8 cellular contexts compared by ENCODE assay signal in the genomic region with DNA sequence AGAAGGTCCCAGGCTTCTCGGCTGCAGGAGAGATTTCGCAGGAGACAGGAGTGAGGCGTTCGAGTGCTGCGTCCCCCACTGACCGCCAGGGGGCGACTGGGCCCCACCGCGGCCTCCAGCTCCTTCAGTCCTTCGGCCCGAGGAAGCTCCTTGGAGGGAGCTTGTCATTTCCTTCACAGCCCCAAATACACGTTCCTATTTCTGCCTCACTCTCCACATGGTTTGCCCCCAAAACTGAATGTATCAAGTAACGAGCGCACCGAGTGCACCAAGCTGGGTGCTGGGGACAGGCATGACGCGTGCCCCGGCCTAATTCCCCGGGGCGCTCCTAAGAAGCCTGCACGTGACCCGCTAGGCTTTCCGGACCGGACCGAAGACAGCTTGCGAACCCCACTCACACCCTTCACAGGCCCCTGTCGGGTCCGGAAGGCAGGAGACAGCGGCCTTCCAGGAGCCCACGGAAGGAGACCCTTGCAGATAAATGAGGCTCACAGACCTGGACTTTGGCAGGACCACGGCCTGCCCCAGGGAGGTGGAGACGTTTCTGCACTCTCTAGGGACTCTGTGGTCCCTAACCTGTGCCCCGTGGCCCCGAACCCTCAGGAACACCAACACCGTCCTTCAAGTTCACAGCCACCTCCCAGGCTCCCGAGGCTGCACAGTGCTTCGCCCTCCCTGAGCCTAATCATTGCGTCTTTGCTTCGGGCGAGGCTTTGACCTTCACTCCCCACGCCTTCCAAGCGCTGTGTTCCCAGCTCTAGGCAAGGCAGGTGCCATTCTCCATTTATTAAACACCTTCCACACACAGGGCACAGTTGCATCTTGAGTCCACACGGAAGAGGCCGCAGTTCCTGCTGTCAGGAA. TPM values are rescaled to one million over a fixed set of nuclear protein-coding genes. Genes with fewer than 3 reads are reported as not detected.
A peak's percentile ranks its signal among the peaks of the same experiment; 100 is the strongest.
DNase-seq lines count a peak whose midpoint lies in the region; ATAC-seq, FAIRE-seq and TF ChIP-seq lines count a peak whose summit lies in the region.

No MANE protein-coding gene starts in this region.

- H3K4ac ChIP-seq in H1 (replicated peaks; ENCODE audit: insufficient read length, low read depth, low read length) (no peak overlapping the region), mesenchymal stem cell (ENCODE audit: low read depth in 1 of 2, low read length in 2 of 2) (no peak overlapping the region)

- no peak overlapping the region for H2BK120ac ChIP-seq in H1 (replicated peaks; ENCODE audit: low read depth, low read length)
- H2BK120ac ChIP-seq in mesenchymal stem cell (ENCODE audit: low read depth, low read length) = no peak overlapping the region

- no peaks in the 10 kb centered on the region for H3K23me2 ChIP-seq in H1 (ENCODE audit: low read depth, low read length)

- H3K9ac ChIP-seq in H1 (replicated peaks in 1 of 4; ENCODE audit: extremely low read depth in 1 of 4, low read depth in 3 of 4, low read length in 3 of 4) (no peak overlapping the region), mesenchymal stem cell (ENCODE audit: low read length) (peak overlapping the region; percentile 65)

- ATAC-seq in GM19351 (IDR thresholded peaks at IDR 0.05; ENCODE audit: unreplicated experiment) (peak; percentile 70), HG03135 (IDR thresholded peaks at IDR 0.05; ENCODE audit: unreplicated experiment) (no peak)

- H3K14ac ChIP-seq in H1 (ENCODE audit: insufficient read length) (no peak overlapping the region), mesenchymal stem cell (ENCODE audit: low read length in 2 of 2) (no peak overlapping the region)

- no peaks in the 10 kb centered on the region for H3K9me3 ChIP-seq in WERI-Rb-1 (ENCODE audit: severe bottlenecking)
- H3K9me3 ChIP-seq in H1 (ENCODE audit: insufficient read depth in 2 of 2, low read depth in 1 of 2, low read length in 1 of 2) = peaks cover 55 to 87% of the 10 kb centered on the region in 2 experiments
- no peaks in the 10 kb centered on the region for H3K9me3 ChIP-seq in mesenchymal stem cell (ENCODE audit: control insufficient read depth, low read length)

- no peak overlapping the region for H3K27ac ChIP-seq in WERI-Rb-1
- no peak overlapping the region for H3K27ac ChIP-seq in H1 (ENCODE audit: low read depth, low read length)
- no peak overlapping the region for H3K27ac ChIP-seq in mesenchymal stem cell (ENCODE audit: low read length, poor library complexity, severe bottlenecking)

- H3K56ac ChIP-seq in H1 (replicated peaks; ENCODE audit: insufficient read length, low read depth, low read length) = no peak overlapping the region

- TF ChIP-seq RAD21 in H1 (IDR thresholded peaks at IDR 0.05 in 1 of 2, conservative IDR thresholded peaks at IDR 0.05 in 1 of 2; ENCODE audit: low read depth in 2 of 2, low read length in 2 of 2) = peak; percentile 71 to 75

- H2BK20ac ChIP-seq in H1 (ENCODE audit: low read length) = no peak overlapping the region

- H4K91ac ChIP-seq in H1 (replicated peaks; ENCODE audit: insufficient read length, low read length) (no peak overlapping the region), mesenchymal stem cell (ENCODE audit: low read length) (no peak overlapping the region)

- peak; percentile 54 for DNase-seq in CD1c-positive myeloid dendritic cell (ENCODE audit: extremely low spot score)
- peak; percentile 63 for DNase-seq in M059J (ENCODE audit: low read depth)
- peak; percentile 70 for DNase-seq in WERI-Rb-1
- DNase-seq in H1 (ENCODE audit: low read depth in 1 of 2, low spot score in 2 of 2) = peak in 1 of 2 experiments; percentile 89
- DNase-seq in mesenchymal stem cell = peak; percentile 43
- peak; percentile 27 for DNase-seq in stimulated activated CD8-positive, alpha-beta memory T cell treated with anti-CD3 and anti-CD28 coated beads, Interleukin-7, amount 100 ng/mL, for 24 hours (ENCODE audit: low read depth)

- CTCF ChIA-PET in H1 (lab: Charles Lee; ENCODE audit: partially characterized antibody) = interaction anchor here (0.8 to 1.3 kb wide), 4 partner anchors 8 to 158 kb away, joined by 3 to 5 read pairs (median 4); no protein-coding TSS in a partner anchor

- no peak overlapping the region for H3K23ac ChIP-seq in H1 (ENCODE audit: insufficient read length)
- no peak overlapping the region for H3K23ac ChIP-seq in mesenchymal stem cell (ENCODE audit: low read length in 2 of 2)

- POLR2A ChIA-PET in H1 (lab: Charles Lee; ENCODE audit: partially characterized antibody) = no interaction called here

- H3K79me2 ChIP-seq in H1 (ENCODE audit: control insufficient read depth in 1 of 2, insufficient read depth in 2 of 2, low read length in 2 of 2) = no peaks in the 10 kb centered on the region

- 0 out of 2 replicates have a peak overlapping the region, but pooled peaks have one; percentile 16 for H4K8ac ChIP-seq in H1 (ENCODE audit: extremely low read depth, insufficient read depth, low read length)
- H4K8ac ChIP-seq in mesenchymal stem cell (ENCODE audit: low read length) = no peak overlapping the region

- H2AFZ ChIP-seq in H1 (ENCODE audit: low read length) (no peak overlapping the region), mesenchymal stem cell (ENCODE audit: low read depth, low read length) (no peak overlapping the region)

- H2BK5ac ChIP-seq in H1 (ENCODE audit: low read depth, low read length) (no peak overlapping the region), mesenchymal stem cell (ENCODE audit: low read depth, low read length, poor library complexity, severe bottlenecking) (no peak overlapping the region)

- no peak for TF ChIP-seq POLR2A in H1 (IDR thresholded peaks at IDR 0.05; ENCODE audit: control extremely low read depth in 1 of 2, low read depth in 2 of 2, low read length in 2 of 2)

- H4K20me1 ChIP-seq in H1 (replicated peaks in 1 of 2; ENCODE audit: control insufficient read depth in 1 of 2, insufficient read depth in 2 of 2, low read length in 2 of 2) = no peaks in the 10 kb centered on the region

- no peaks in the 10 kb centered on the region for H3K36me3 ChIP-seq in WERI-Rb-1
- H3K36me3 ChIP-seq in H1 (ENCODE audit: control insufficient read depth in 2 of 4, insufficient read depth in 4 of 4, low read length in 3 of 4) = no peaks in the 10 kb centered on the region
- peaks cover 0 to 12% of the 10 kb centered on the region in 2 experiments for H3K36me3 ChIP-seq in mesenchymal stem cell (ENCODE audit: control insufficient read depth in 1 of 2, insufficient read depth in 2 of 2, low read depth in 1 of 2, low read length in 2 of 2)

- H3K27me3 ChIP-seq in WERI-Rb-1 (ENCODE audit: insufficient read depth, low read depth, severe bottlenecking) = no peaks in the 10 kb centered on the region
- H3K27me3 ChIP-seq in H1 (replicated peaks in 1 of 4; ENCODE audit: control insufficient read depth in 3 of 4, extremely low read depth in 1 of 4, insufficient read depth in 3 of 4, low read length in 3 of 4) = peaks cover 0 to 2% (median 0%) of the 10 kb centered on the region in 4 experiments; a peak in 1 of 7 replicates
- H3K27me3 ChIP-seq in mesenchymal stem cell (ENCODE audit: control insufficient read depth in 1 of 2, insufficient read depth in 1 of 2, low read length in 2 of 2) = peaks cover 0 to 18% of the 10 kb centered on the region in 2 experiments

- H3K4me3 ChIP-seq in WERI-Rb-1 (ENCODE audit: low read depth, low read length) = no peak overlapping the region
- no peak overlapping the region for H3K4me3 ChIP-seq in H1 (ENCODE audit: extremely low read depth in 1 of 4, insufficient read depth in 2 of 4, low read depth in 3 of 4, low read length in 4 of 4)
- H3K4me3 ChIP-seq in mesenchymal stem cell (ENCODE audit: insufficient read depth in 1 of 2, low read depth in 1 of 2, low read length in 2 of 2) = peak overlapping the region in 1 of 2 experiments; percentile 54

- FAIRE-seq in H1 (lab: Jason Lieb, UNC) = no peak

- TF ChIP-seq EP300 in H1 (IDR thresholded peaks at IDR 0.05; ENCODE audit: borderline replicate concordance in 1 of 2, low read depth in 2 of 2, low read length in 2 of 2) = no peak

- H3K4me1 ChIP-seq in H1 (replicated peaks in 1 of 4; ENCODE audit: control insufficient read depth in 3 of 4, insufficient read depth in 4 of 4, low read length in 3 of 4) (no peaks in the 10 kb centered on the region; a peak in 1 of 7 replicates), mesenchymal stem cell (ENCODE audit: control insufficient read depth, insufficient read depth, low read depth, low read length) (peaks cover 22% of the 10 kb centered on the region)

- peak; percentile 98 for TF ChIP-seq CTCF in WERI-Rb-1 (IDR thresholded peaks at IDR 0.05; ENCODE audit: low read depth, low read length)
- peak; percentile 69 to 82 (median 82) for TF ChIP-seq CTCF in H1 (IDR thresholded peaks at IDR 0.05; ENCODE audit: control extremely low read depth in 1 of 3, insufficient read depth in 1 of 3, low read depth in 1 of 3, low read length in 3 of 3)

- no peak overlapping the region for H2BK15ac ChIP-seq in H1 (ENCODE audit: low read length)
- H2BK15ac ChIP-seq in mesenchymal stem cell (ENCODE audit: low read depth, poor library complexity, severe bottlenecking) = no peak overlapping the region

- H2BK12ac ChIP-seq in H1 (ENCODE audit: low read depth, low read length) = no peak overlapping the region
- H2BK12ac ChIP-seq in mesenchymal stem cell (ENCODE audit: low read length in 2 of 2) = no peak overlapping the region

- H2AK5ac ChIP-seq in H1 (ENCODE audit: low read depth, low read length) = no peak overlapping the region
- H2AK5ac ChIP-seq in mesenchymal stem cell (ENCODE audit: low read length, severe bottlenecking) = no peak overlapping the region

- WGBS in H1 (ENCODE audit: extremely low coverage in 1 of 2, insufficient coverage in 1 of 2, insufficient read length in 1 of 2, insufficient replicate concordance in 2 of 2, low coverage in 1 of 2, low lambda C conversion rate in 2 of 2, missing lambda C conversion rate in 1 of 2), 2 experiments = 71% methylated on average over 40 of the region's 44 CpGs; no CpG with 5 or more reads in 1 of the 2 experiments
- WGBS in mesenchymal stem cell = 63% methylated on average over 44 of the region's 44 CpGs

- H4K5ac ChIP-seq in H1 (ENCODE audit: insufficient read length, low read depth, low read length) = no peak overlapping the region

- H3K4me2 ChIP-seq in H1 (ENCODE audit: insufficient read depth in 1 of 2, low read depth in 2 of 2, low read length in 2 of 2) (0 out of 4 replicates have a peak overlapping the region, but pooled peaks of 1 of the 2 experiments have one; percentile 13), mesenchymal stem cell (ENCODE audit: low read length, poor library complexity, severe bottlenecking) (no peak overlapping the region)

- H3K79me1 ChIP-seq in H1 (ENCODE audit: low read depth, low read length) (no peaks in the 10 kb centered on the region), mesenchymal stem cell (replicated peaks; ENCODE audit: low read length, poor library complexity, severe bottlenecking) (no peaks in the 10 kb centered on the region)

- no peak overlapping the region for H3K18ac ChIP-seq in H1 (ENCODE audit: extremely low read depth, low read length)
- no peak overlapping the region for H3K18ac ChIP-seq in mesenchymal stem cell (ENCODE audit: low read depth in 1 of 2, low read length in 2 of 2)

RNA-seq across cellular contexts. Expression of gene FAHD2A, which starts 13.0 kb away (rescaled TPM):
- 25.7 and 32.3 TPM in 2 replicates for total RNA-seq in M059J (2014; rRNA removed; shearing (Covaris generic))
- total RNA-seq in H1 (2021; fragmentation: NEBNext Ultra II Directional; extraction: Animal tissue kit (Norgen Biotek cat#: 25700)) = 25.8 and 26.7 TPM in 2 replicates
- 24.2 and 28.6 TPM in 2 replicates for polyA plus RNA-seq in H1 (2011; rRNA removed)
- 35.7 TPM for polyA plus RNA-seq in H1 (2011; cell fraction: cytosol; rRNA removed)
- polyA plus RNA-seq in H1 (2011; cell fraction: nucleus; rRNA removed) = 57.5 TPM
- polyA plus RNA-seq in H1 (2012, experiment 1 of 2) = 21.9 to 28.1 TPM (median 26.1 TPM) in 4 replicates
- polyA plus RNA-seq in H1 (2012, experiment 2 of 2) = 23.9 TPM
- polyA plus RNA-seq in H1 (2013, experiment 1 of 2) = 17.4 TPM
- polyA plus RNA-seq in H1 (2013, experiment 2 of 2) = 16.6 TPM
- polyA minus RNA-seq in H1 (2011; rRNA and poly(A)+ RNA removed) = 28.0 and 35.5 TPM in 2 replicates
- 18.2 TPM for polyA minus RNA-seq in H1 (2011; cell fraction: cytosol; rRNA and poly(A)+ RNA removed)
- 32.5 TPM for polyA minus RNA-seq in H1 (2011; cell fraction: nucleus; rRNA and poly(A)+ RNA removed)
- 10.7 TPM for polyA plus RNA-seq in mesenchymal stem cell (2013, experiment 1 of 2)
- 11.0 TPM for polyA plus RNA-seq in mesenchymal stem cell (2013, experiment 2 of 2)
